ENCODE assay signal across 1 cellular context in the genomic region with DNA sequence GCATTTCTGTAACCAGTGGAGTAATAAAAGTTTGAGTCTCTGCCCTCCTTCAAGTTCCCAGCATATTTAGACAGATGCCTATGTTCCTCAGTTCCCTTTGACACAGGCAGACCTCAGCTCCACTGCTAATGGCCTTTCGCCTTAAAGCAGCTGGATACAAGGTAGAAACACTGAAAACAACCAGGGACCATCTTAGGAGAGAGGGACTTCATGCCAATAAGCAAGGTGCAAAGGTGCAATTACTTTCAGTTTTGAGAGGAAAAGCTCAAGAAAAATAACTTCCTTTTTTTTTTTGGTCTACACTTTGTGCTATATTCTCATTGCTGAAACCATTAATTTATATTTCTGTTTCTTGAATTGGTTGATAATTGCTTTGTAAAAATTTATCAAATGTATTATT.
TF ChIP-seq lines count a peak whose summit lies in the region.

No MANE protein-coding gene starts in this region.

TF ChIP-seq in GM23338, 12 proteins besides CTCF, POLR2A, EP300 and RAD21 (continued from another document):
- TF ChIP-seq, protein P1, sequence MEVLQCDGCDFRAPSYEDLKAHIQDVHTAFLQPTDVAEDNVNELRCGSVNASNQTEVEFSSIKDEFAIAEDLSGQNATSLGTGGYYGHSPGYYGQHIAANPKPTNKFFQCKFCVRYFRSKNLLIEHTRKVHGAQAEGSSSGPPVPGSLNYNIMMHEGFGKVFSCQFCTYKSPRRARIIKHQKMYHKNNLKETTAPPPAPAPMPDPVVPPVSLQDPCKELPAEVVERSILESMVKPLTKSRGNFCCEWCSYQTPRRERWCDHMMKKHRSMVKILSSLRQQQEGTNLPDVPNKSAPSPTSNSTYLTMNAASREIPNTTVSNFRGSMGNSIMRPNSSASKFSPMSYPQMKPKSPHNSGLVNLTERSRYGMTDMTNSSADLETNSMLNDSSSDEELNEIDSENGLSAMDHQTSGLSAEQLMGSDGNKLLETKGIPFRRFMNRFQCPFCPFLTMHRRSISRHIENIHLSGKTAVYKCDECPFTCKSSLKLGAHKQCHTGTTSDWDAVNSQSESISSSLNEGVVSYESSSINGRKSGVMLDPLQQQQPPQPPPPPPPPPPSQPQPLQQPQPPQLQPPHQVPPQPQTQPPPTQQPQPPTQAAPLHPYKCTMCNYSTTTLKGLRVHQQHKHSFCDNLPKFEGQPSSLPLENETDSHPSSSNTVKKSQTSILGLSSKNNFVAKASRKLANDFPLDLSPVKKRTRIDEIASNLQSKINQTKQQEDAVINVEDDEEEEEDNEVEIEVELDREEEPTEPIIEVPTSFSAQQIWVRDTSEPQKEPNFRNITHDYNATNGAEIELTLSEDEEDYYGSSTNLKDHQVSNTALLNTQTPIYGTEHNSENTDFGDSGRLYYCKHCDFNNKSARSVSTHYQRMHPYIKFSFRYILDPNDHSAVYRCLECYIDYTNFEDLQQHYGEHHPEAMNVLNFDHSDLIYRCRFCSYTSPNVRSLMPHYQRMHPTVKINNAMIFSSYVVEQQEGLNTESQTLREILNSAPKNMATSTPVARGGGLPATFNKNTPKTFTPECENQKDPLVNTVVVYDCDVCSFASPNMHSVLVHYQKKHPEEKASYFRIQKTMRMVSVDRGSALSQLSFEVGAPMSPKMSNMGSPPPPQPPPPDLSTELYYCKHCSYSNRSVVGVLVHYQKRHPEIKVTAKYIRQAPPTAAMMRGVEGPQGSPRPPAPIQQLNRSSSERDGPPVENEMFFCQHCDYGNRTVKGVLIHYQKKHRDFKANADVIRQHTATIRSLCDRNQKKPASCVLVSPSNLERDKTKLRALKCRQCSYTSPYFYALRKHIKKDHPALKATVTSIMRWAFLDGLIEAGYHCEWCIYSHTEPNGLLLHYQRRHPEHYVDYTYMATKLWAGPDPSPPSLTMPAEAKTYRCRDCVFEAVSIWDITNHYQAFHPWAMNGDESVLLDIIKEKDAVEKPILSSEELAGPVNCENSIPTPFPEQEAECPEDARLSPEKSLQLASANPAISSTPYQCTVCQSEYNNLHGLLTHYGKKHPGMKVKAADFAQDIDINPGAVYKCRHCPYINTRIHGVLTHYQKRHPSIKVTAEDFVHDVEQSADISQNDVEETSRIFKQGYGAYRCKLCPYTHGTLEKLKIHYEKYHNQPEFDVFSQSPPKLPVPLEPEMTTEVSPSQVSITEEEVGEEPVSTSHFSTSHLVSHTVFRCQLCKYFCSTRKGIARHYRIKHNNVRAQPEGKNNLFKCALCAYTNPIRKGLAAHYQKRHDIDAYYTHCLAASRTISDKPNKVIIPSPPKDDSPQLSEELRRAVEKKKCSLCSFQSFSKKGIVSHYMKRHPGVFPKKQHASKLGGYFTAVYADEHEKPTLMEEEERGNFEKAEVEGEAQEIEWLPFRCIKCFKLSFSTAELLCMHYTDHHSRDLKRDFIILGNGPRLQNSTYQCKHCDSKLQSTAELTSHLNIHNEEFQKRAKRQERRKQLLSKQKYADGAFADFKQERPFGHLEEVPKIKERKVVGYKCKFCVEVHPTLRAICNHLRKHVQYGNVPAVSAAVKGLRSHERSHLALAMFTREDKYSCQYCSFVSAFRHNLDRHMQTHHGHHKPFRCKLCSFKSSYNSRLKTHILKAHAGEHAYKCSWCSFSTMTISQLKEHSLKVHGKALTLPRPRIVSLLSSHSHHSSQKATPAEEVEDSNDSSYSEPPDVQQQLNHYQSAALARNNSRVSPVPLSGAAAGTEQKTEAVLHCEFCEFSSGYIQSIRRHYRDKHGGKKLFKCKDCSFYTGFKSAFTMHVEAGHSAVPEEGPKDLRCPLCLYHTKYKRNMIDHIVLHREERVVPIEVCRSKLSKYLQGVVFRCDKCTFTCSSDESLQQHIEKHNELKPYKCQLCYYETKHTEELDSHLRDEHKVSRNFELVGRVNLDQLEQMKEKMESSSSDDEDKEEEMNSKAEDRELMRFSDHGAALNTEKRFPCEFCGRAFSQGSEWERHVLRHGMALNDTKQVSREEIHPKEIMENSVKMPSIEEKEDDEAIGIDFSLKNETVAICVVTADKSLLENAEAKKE (CRISPR knock-in tag; IDR thresholded peaks at IDR 0.05) = no peak
- TF ChIP-seq ZNF331 (CRISPR knock-in tag; IDR thresholded peaks at IDR 0.05; ENCODE audit: low read depth) (no peak), POLR2AphosphoS5 (IDR thresholded peaks at IDR 0.05; ENCODE audit: low read depth) (no peak), EZH2 (IDR thresholded peaks at IDR 0.05; ENCODE audit: low read depth, unreplicated experiment) (no peak), JUNB (IDR thresholded peaks at IDR 0.05; ENCODE audit: unreplicated experiment) (no peak), CREB1 (CRISPR knock-in tag; IDR thresholded peaks at IDR 0.05; ENCODE audit: low read depth) (no peak), EZH2phosphoT487 (IDR thresholded peaks at IDR 0.05; ENCODE audit: unreplicated experiment) (no peak)
